Comparison of ENCODE assay signal across 8 cellular contexts in genomic region chr10:114303556-114303955, GRCh38.
DNase-seq lines count a peak whose midpoint lies in the region; ATAC-seq and TF ChIP-seq lines count a peak whose summit lies in the region.

No MANE protein-coding gene starts in this region.

- no peaks in the 10 kb centered on the region for H3K9me3 ChIP-seq in Karpas-422 (ENCODE audit: low read length)

- no peak overlapping the region for H3K27ac ChIP-seq in Karpas-422 (ENCODE audit: low read length)

- ATAC-seq in stimulated activated naive CD8-positive, alpha-beta T cell treated with anti-CD3 and anti-CD28 coated beads, Interleukin-15, Interleukin-2, amounts not matched to agents 100 U/mL and 50 U/mL, for 24 hours: no peak
- ATAC-seq in HG02623 (IDR thresholded peaks at IDR 0.05; ENCODE audit: unreplicated experiment) (no peak), HG03045 (IDR thresholded peaks at IDR 0.05; ENCODE audit: unreplicated experiment) (no peak)

- H3K4me3 ChIP-seq in Karpas-422 (ENCODE audit: low read length): no peak overlapping the region

- H3K9ac ChIP-seq in Karpas-422 (ENCODE audit: low read length): no peak overlapping the region

- H3K9me2 ChIP-seq in Karpas-422 (replicated peaks; ENCODE audit: insufficient read depth, low read length): no peaks in the 10 kb centered on the region

- peaks cover 8% of the 10 kb centered on the region for H3K4me1 ChIP-seq in Karpas-422 (ENCODE audit: low read length)

- no peaks in the 10 kb centered on the region for H4K20me1 ChIP-seq in Karpas-422 (ENCODE audit: insufficient read depth, low read depth, low read length)

- no peak for DNase-seq in stimulated activated naive CD8-positive, alpha-beta T cell treated with anti-CD3 and anti-CD28 coated beads, Interleukin-15, Interleukin-2, amounts not matched to agents 100 U/mL and 50 U/mL, for 24 hours
- DNase-seq in Karpas-422: no peak
- no peak for DNase-seq in glutamatergic neuron
- no peak for DNase-seq in foreskin melanocyte
- DNase-seq in OCI-M2 (lab: John Stamatoyannopoulos, UW; ENCODE audit: unreplicated experiment): no peak

- no peaks in the 10 kb centered on the region for H3K9me3 Mint-ChIP-seq in stimulated activated naive CD8-positive, alpha-beta T cell treated with anti-CD3 and anti-CD28 coated beads, Interleukin-15, Interleukin-2, amounts not matched to agents 100 ng/mL and 50 ng/mL, for 24 hours
- H3K9me3 Mint-ChIP-seq in glutamatergic neuron (ENCODE audit: unreplicated experiment): peaks cover 2% of the 10 kb centered on the region

- H3K36me3 ChIP-seq in Karpas-422 (ENCODE audit: insufficient read depth, low read length): no peaks in the 10 kb centered on the region

- H3K27ac Mint-ChIP-seq in stimulated activated naive CD8-positive, alpha-beta T cell treated with anti-CD3 and anti-CD28 coated beads, Interleukin-15, Interleukin-2, amounts not matched to agents 100 ng/mL and 50 ng/mL, for 24 hours: no peak overlapping the region
- peak overlapping the region; percentile 11 for H3K27ac Mint-ChIP-seq in glutamatergic neuron (ENCODE audit: unreplicated experiment)

- no peaks in the 10 kb centered on the region for H3K27me3 ChIP-seq in Karpas-422 (ENCODE audit: low read length)

- no peak overlapping the region for H2AFZ ChIP-seq in Karpas-422 (ENCODE audit: low read length)

- peaks cover 10% of the 10 kb centered on the region for H3K36me3 Mint-ChIP-seq in stimulated activated naive CD8-positive, alpha-beta T cell treated with anti-CD3 and anti-CD28 coated beads, Interleukin-15, Interleukin-2, amounts not matched to agents 100 ng/mL and 50 ng/mL, for 24 hours (ENCODE audit: low read depth)
- no peaks in the 10 kb centered on the region for H3K36me3 Mint-ChIP-seq in glutamatergic neuron (ENCODE audit: unreplicated experiment)

- peak overlapping the region; percentile 84 for H3K4me2 ChIP-seq in Karpas-422 (ENCODE audit: low read depth, low read length, poor library complexity, severe bottlenecking)

- H3K27me3 Mint-ChIP-seq in stimulated activated naive CD8-positive, alpha-beta T cell treated with anti-CD3 and anti-CD28 coated beads, Interleukin-15, Interleukin-2, amounts not matched to agents 100 ng/mL and 50 ng/mL, for 24 hours: no peaks in the 10 kb centered on the region
- H3K27me3 Mint-ChIP-seq in glutamatergic neuron (ENCODE audit: unreplicated experiment): peaks cover 9% of the 10 kb centered on the region

- peaks cover 12% of the 10 kb centered on the region for H3K4me1 Mint-ChIP-seq in stimulated activated naive CD8-positive, alpha-beta T cell treated with anti-CD3 and anti-CD28 coated beads, Interleukin-15, Interleukin-2, amounts not matched to agents 100 ng/mL and 50 ng/mL, for 24 hours (ENCODE audit: low read depth)
- peaks cover 4% of the 10 kb centered on the region for H3K4me1 Mint-ChIP-seq in glutamatergic neuron (ENCODE audit: low read depth, unreplicated experiment)

- H3K79me2 ChIP-seq in Karpas-422 (ENCODE audit: low read length): no peaks in the 10 kb centered on the region

- H3K4me3 Mint-ChIP-seq in stimulated activated naive CD8-positive, alpha-beta T cell treated with anti-CD3 and anti-CD28 coated beads, Interleukin-15, Interleukin-2, amounts not matched to agents 100 ng/mL and 50 ng/mL, for 24 hours: peak overlapping the region; percentile 87
- peak overlapping the region; percentile 92 for H3K4me3 Mint-ChIP-seq in glutamatergic neuron (ENCODE audit: unreplicated experiment)

- TF ChIP-seq CTCF in glutamatergic neuron (IDR thresholded peaks at IDR 0.05; ENCODE audit: partially characterized antibody, unreplicated experiment): no peak
